ENCODE assay signal across 1 cellular context in genomic region chr2:36409971-36410370, GRCh38.
TF ChIP-seq lines count a peak whose summit lies in the region.

No MANE protein-coding gene starts in this region.

TF ChIP-seq in HepG2, 621 proteins besides CTCF, POLR2A, EP300 and RAD21:
- TF ChIP-seq, protein P1, sequence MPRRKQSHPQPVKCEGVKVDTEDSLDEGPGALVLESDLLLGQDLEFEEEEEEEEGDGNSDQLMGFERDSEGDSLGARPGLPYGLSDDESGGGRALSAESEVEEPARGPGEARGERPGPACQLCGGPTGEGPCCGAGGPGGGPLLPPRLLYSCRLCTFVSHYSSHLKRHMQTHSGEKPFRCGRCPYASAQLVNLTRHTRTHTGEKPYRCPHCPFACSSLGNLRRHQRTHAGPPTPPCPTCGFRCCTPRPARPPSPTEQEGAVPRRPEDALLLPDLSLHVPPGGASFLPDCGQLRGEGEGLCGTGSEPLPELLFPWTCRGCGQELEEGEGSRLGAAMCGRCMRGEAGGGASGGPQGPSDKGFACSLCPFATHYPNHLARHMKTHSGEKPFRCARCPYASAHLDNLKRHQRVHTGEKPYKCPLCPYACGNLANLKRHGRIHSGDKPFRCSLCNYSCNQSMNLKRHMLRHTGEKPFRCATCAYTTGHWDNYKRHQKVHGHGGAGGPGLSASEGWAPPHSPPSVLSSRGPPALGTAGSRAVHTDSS (CRISPR knock-in tag; conservative IDR thresholded peaks at IDR 0.05), result no peak
